In genomic region chr11:65862191-65862735, GRCh38 we compare ENCODE assay signal across 1 cellular context.
TF ChIP-seq lines count a peak whose summit lies in the region.

No MANE protein-coding gene starts in this region.

TF ChIP-seq in GM12878, 131 proteins besides CTCF, POLR2A, EP300 and RAD21:
- no peak for TF ChIP-seq YY1 (IDR thresholded peaks at IDR 0.05; ENCODE audit: low read depth, low read length)
- TF ChIP-seq PRDM15 (CRISPR knock-in tag; IDR thresholded peaks at IDR 0.05) = no peak
- TF ChIP-seq PAX5 (IDR thresholded peaks at IDR 0.05; ENCODE audit: borderline replicate concordance, low read depth, low read length) = no peak
- TF ChIP-seq ZZZ3 (IDR thresholded peaks at IDR 0.05; ENCODE audit: control insufficient read depth, insufficient read length, low read depth) = no peak
- TF ChIP-seq TBL1XR1 (IDR thresholded peaks at IDR 0.05; ENCODE audit: low read depth, low read length) = no peak
